30 cellular contexts compared by ENCODE assay signal in the genomic region with DNA sequence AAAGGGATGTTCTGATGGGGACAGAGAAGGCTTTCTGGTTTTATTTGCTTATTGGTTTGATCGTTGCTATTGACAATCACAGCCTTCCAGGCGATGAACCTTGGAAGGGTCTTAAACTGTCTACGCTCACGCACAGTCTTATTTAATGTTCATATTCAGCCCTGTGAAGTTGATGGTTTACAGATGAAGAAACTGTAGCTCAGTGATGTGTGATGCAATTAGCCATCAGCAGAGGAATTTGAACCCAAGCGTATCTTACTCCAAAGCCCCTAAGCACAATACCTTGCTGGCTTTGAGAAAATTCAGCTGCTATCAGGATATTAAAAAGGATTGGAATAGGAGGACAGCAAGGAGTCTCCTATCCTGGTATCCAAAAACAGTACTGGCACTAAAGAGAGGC.
"Had no signal": no experiment of that assay in that cellular context is flagged by ENCODE, and none has a peak within 500 bp of the region (broad histone marks: within the 10 kb centered on the region; RNA-seq: fewer than 3 reads in every experiment).

No MANE protein-coding gene starts in this region.

- H3K4me2 ChIP-seq: smooth muscle cell had no signal

- H3K9me3 ChIP-seq: neutrophil, pancreas, prostate gland, spleen, suprapubic skin, testis, tibial artery, transverse colon, upper lobe of right lung, uterus had no signal

- H3K27ac Mint-ChIP-seq: naive thymus-derived CD8-positive, alpha-beta T cell; natural killer cell treated with Interleukin-12 subunit alpha and Interleukin-12 subunit beta and Interleukin-15 and Interleukin-18, amount 100 ng/mL, for 72 hours; nephron progenitor cell; stimulated activated naive CD8-positive, alpha-beta T cell treated with anti-CD3 and anti-CD28 coated beads, Interleukin-15, amount 100 ng/mL, for 72 hours; type B pancreatic cell had no signal

- H3K4me1 Mint-ChIP-seq: naive thymus-derived CD8-positive, alpha-beta T cell had no signal

- H3K4me1 ChIP-seq: pancreas, prostate gland, spleen, suprapubic skin, testis, tibial artery, transverse colon, upper lobe of right lung, uterus had no signal

- H3K36me3 Mint-ChIP-seq: naive thymus-derived CD8-positive, alpha-beta T cell; natural killer cell treated with Interleukin-12 subunit alpha and Interleukin-12 subunit beta and Interleukin-15 and Interleukin-18, amount 100 ng/mL, for 72 hours; stimulated activated memory B cell treated with anti-CD40 and anti-IgM and Interleukin-4, amounts not matched to agents 10 μg/mL and 1 μg/mL and 100 μg/mL, for 72 hours; type B pancreatic cell had no signal

- H3K36me3 ChIP-seq: neutrophil, pancreas, prostate gland, spleen, suprapubic skin, tibial artery, transverse colon, upper lobe of right lung, uterus had no signal

- H3K9me3 Mint-ChIP-seq: naive thymus-derived CD8-positive, alpha-beta T cell; natural killer cell treated with Interleukin-12 subunit alpha and Interleukin-12 subunit beta and Interleukin-15 and Interleukin-18, amount 100 ng/mL, for 72 hours; nephron progenitor cell; stimulated activated memory B cell treated with anti-CD40 and anti-IgM and Interleukin-4, amounts not matched to agents 10 μg/mL and 1 μg/mL and 100 μg/mL, for 72 hours; stimulated activated naive CD8-positive, alpha-beta T cell treated with anti-CD3 and anti-CD28 coated beads, Interleukin-15, amount 100 ng/mL, for 72 hours; type B pancreatic cell had no signal

- H3K27ac ChIP-seq: neutrophil, pancreas, prostate gland, skin epidermis, spleen, suprapubic skin, testis, tibial artery, transverse colon, upper lobe of right lung, uterus had no signal

- H3K27me3 Mint-ChIP-seq: stimulated activated memory B cell treated with anti-CD40 and anti-IgM and Interleukin-4, amounts not matched to agents 10 μg/mL and 1 μg/mL and 100 μg/mL, for 72 hours; stimulated activated naive CD8-positive, alpha-beta T cell treated with anti-CD3 and anti-CD28 coated beads, Interleukin-15, amount 100 ng/mL, for 72 hours had no signal

- ATAC-seq: naive thymus-derived CD8-positive, alpha-beta T cell; natural killer cell treated with Interleukin-12 subunit alpha and Interleukin-12 subunit beta and Interleukin-15 and Interleukin-18, amount 100 ng/mL, for 72 hours; pancreas; right cardiac atrium; sciatic nerve; stimulated activated memory B cell treated with anti-CD40 and anti-IgM and Interleukin-4, amounts not matched to agents 10 μg/mL and 1 μg/mL and 100 μg/mL, for 72 hours; stimulated activated naive CD8-positive, alpha-beta T cell treated with anti-CD3 and anti-CD28 coated beads, Interleukin-15, amount 100 ng/mL, for 72 hours; stimulated activated naive CD8-positive, alpha-beta T cell treated with anti-CD3 and anti-CD28 coated beads, Interleukin-15, Interleukin-2, amounts not matched to agents 100 U/mL and 50 U/mL, for 24 hours; upper lobe of right lung had no signal

- H3K4me3 Mint-ChIP-seq: naive thymus-derived CD8-positive, alpha-beta T cell; natural killer cell treated with Interleukin-12 subunit alpha and Interleukin-12 subunit beta and Interleukin-15 and Interleukin-18, amount 100 ng/mL, for 72 hours; nephron progenitor cell; neural crest cell; stimulated activated memory B cell treated with anti-CD40 and anti-IgM and Interleukin-4, amounts not matched to agents 10 μg/mL and 1 μg/mL and 100 μg/mL, for 72 hours; stimulated activated naive CD8-positive, alpha-beta T cell treated with anti-CD3 and anti-CD28 coated beads, Interleukin-15, amount 100 ng/mL, for 72 hours; type B pancreatic cell had no signal

- DNase-seq: naive thymus-derived CD8-positive, alpha-beta T cell; nephron progenitor cell; nucleus accumbens; pancreas; right cardiac atrium; spleen; stimulated activated CD4-positive, alpha-beta T cell treated with anti-CD3 and anti-CD28 coated beads, Interleukin-12 subunit alpha, Interleukin-12 subunit beta, amount 100 ng/mL, for 4 hours; stimulated activated CD4-positive, alpha-beta T cell treated with anti-CD3 and anti-CD28 coated beads, Interleukin-1b, Interleukin-23, amount 100 ng/mL, for 48 hours; stimulated activated CD4-positive, alpha-beta T cell treated with anti-CD3 and anti-CD28 coated beads, Interleukin-4, amount 100 ng/mL, for 1 hour; stimulated activated CD4-positive, alpha-beta T cell treated with anti-CD3 and anti-CD28 coated beads, Interleukin-4, amount 100 ng/mL, for 4 hours; stimulated activated CD8-positive, alpha-beta memory T cell treated with anti-CD3 and anti-CD28 coated beads, Interleukin-4, amount 100 ng/mL, for 48 hours; stimulated activated naive CD4-positive, alpha-beta T cell; stimulated activated naive CD8-positive, alpha-beta T cell treated with anti-CD3 and anti-CD28 coated beads, Interleukin-15, amount 100 ng/mL, for 72 hours; stimulated activated naive CD8-positive, alpha-beta T cell treated with anti-CD3 and anti-CD28 coated beads, Interleukin-15, Interleukin-2, amounts not matched to agents 100 U/mL and 50 U/mL, for 24 hours; substantia nigra; testis; tibial artery; transverse colon; upper lobe of right lung; uterus had no signal

- H3K27me3 ChIP-seq: neutrophil, pancreas, spleen, suprapubic skin, testis, tibial artery, transverse colon, upper lobe of right lung, uterus had no signal

- H3K4me3 ChIP-seq: pancreas, prostate gland, skin epidermis, smooth muscle cell, spleen, suprapubic skin, testis, tibial artery, transverse colon, upper lobe of right lung, uterus had no signal
